Comparison of ENCODE assay signal across 1 cellular context in the genomic region with DNA sequence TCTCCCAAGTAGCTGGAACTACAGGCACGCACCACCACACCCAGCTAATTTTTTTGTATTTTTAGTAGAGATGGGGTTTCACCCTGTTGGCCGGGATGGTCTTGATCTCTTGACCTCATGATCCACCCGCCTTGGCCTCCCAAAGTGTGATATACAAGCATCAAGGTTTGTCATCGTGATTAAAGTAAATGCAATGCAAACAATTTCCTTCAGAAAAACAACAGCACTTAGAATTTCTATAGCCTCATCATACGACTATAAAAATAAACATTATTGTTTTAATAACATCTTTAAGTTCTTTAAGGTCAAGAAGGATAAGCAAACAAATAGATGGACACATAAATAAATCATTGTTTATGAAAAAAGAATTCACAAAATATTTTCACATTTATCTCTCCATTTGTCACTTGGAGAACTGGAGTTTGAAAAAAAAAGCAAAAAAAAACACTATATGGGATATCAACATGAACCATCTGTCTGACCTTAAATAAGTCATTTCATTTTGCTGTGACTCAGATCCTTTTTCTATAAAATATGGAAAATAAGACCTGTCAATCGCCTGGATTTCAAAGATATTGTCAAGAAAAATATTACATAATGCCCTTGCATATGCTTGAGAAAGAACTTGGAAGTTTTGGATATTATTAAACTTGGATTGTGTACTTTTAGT.
TF ChIP-seq lines count a peak whose summit lies in the region.

No MANE protein-coding gene starts in this region.

TF ChIP-seq in K562, 482 proteins besides CTCF, POLR2A, EP300 and RAD21 (continued from another document):
- TF ChIP-seq, protein P1, sequence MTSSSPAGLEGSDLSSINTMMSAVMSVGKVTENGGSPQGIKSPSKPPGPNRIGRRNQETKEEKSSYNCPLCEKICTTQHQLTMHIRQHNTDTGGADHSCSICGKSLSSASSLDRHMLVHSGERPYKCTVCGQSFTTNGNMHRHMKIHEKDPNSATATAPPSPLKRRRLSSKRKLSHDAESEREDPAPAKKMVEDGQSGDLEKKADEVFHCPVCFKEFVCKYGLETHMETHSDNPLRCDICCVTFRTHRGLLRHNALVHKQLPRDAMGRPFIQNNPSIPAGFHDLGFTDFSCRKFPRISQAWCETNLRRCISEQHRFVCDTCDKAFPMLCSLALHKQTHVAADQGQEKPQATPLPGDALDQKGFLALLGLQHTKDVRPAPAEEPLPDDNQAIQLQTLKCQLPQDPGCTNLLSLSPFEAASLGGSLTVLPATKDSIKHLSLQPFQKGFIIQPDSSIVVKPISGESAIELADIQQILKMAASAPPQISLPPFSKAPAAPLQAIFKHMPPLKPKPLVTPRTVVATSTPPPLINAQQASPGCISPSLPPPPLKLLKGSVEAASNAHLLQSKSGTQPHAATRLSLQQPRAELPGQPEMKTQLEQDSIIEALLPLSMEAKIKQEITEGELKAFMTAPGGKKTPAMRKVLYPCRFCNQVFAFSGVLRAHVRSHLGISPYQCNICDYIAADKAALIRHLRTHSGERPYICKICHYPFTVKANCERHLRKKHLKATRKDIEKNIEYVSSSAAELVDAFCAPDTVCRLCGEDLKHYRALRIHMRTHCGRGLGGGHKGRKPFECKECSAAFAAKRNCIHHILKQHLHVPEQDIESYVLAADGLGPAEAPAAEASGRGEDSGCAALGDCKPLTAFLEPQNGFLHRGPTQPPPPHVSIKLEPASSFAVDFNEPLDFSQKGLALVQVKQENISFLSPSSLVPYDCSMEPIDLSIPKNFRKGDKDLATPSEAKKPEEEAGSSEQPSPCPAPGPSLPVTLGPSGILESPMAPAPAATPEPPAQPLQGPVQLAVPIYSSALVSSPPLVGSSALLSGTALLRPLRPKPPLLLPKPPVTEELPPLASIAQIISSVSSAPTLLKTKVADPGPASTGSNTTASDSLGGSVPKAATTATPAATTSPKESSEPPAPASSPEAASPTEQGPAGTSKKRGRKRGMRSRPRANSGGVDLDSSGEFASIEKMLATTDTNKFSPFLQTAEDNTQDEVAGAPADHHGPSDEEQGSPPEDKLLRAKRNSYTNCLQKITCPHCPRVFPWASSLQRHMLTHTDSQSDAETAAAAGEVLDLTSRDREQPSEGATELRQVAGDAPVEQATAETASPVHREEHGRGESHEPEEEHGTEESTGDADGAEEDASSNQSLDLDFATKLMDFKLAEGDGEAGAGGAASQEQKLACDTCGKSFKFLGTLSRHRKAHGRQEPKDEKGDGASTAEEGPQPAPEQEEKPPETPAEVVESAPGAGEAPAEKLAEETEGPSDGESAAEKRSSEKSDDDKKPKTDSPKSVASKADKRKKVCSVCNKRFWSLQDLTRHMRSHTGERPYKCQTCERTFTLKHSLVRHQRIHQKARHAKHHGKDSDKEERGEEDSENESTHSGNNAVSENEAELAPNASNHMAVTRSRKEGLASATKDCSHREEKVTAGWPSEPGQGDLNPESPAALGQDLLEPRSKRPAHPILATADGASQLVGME (CRISPR knock-in tag; IDR thresholded peaks at IDR 0.05) = no peak
- no peak for TF ChIP-seq SMARCA5 (IDR thresholded peaks at IDR 0.05)
- no peak for TF ChIP-seq BMI1 (IDR thresholded peaks at IDR 0.05; ENCODE audit: low read length)
- TF ChIP-seq ZNF431 (CRISPR knock-in tag; IDR thresholded peaks at IDR 0.05) = no peak
- TF ChIP-seq IRF2 (CRISPR knock-in tag; IDR thresholded peaks at IDR 0.05) = no peak
